ENCODE assay signal across 16 cellular contexts in the genomic region with DNA sequence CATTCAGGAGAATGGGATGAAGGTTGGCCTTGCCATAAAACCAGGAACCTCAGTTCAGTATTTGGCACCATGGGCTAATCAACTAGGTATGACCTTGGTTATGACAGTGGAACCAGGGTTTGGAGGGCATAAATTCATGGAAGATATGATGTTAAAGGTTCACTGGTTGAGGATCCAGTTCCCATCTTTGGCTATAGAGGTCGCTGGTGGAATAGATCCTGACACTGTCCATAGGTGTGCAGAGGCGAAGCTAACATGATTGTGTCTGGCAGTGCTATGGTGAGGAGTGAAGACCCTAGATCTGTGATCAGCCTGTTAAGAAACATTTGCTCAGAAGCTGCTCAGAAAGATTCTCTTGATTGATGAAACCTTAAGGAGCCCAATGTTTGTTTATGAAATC. TPM values are rescaled to one million over a fixed set of nuclear protein-coding genes. Genes with fewer than 3 reads are reported as not detected.
DNase-seq lines count a peak whose midpoint lies in the region; ATAC-seq and TF ChIP-seq lines count a peak whose summit lies in the region.
"Had no signal": no experiment of that assay in that cellular context is flagged by ENCODE, and none has a peak within 500 bp of the region (broad histone marks: within the 10 kb centered on the region; RNA-seq: fewer than 3 reads in every experiment).

No MANE protein-coding gene starts in this region.

- H3K36me3 ChIP-seq in BE2C (peaks cover 5% of the 10 kb centered on the region; the same call in 1 of the 2 replicates), brain microvascular endothelial cell (replicated peaks) (peaks cover 3% of the 10 kb centered on the region)

- H3K27ac ChIP-seq in brain microvascular endothelial cell = no peak overlapping the region
- H3K27ac ChIP-seq: psoas muscle had no signal

- in situ Hi-C loops in brain microvascular endothelial cell (cut with HindIII; ENCODE audit: low pct_ligation_motif_present, low sequenced_read_pairs) = no loop called here

- TF ChIP-seq CTCF in BE2C (IDR thresholded peaks at IDR 0.05; ENCODE audit: low read depth, low read length) = peak; percentile 27
- peak; percentile 52 for TF ChIP-seq CTCF in brain microvascular endothelial cell (IDR thresholded peaks at IDR 0.05; ENCODE audit: low read depth, low read length, missing control alignments)

- no peak for ATAC-seq in GM18873 (IDR thresholded peaks at IDR 0.05; ENCODE audit: low FRiP score, unreplicated experiment)
- ATAC-seq in HG03571 (IDR thresholded peaks at IDR 0.05; ENCODE audit: unreplicated experiment) = no peak
- ATAC-seq: psoas muscle had no signal

- no peak overlapping the region for H3K4me3 ChIP-seq in BE2C (ENCODE audit: low read depth, low read length)
- no peak overlapping the region for H3K4me3 ChIP-seq in brain microvascular endothelial cell (ENCODE audit: low read depth, low read length)
- H3K4me3 ChIP-seq: psoas muscle had no signal

- no peaks in the 10 kb centered on the region for H3K4me1 ChIP-seq in BE2C

- DNase-seq in BE2C = no peak
- peak; percentile 49 for DNase-seq in HT-29 (ENCODE audit: low spot score)
- DNase-seq in brain microvascular endothelial cell = no peak
- DNase-seq in left kidney (ENCODE audit: low read depth, low spot score) = peak; percentile 16
- DNase-seq in NCI-H146 treated with DMSO at 0.1 percent for 48 hours (lab: John Stamatoyannopoulos, UW; ENCODE audit: unreplicated experiment) = no peak
- DNase-seq in T1000 (lab: John Stamatoyannopoulos, UW) = no peak
- DNase-seq: activated naive CD8-positive, alpha-beta T cell treated with anti-CD3 and anti-CD28 coated beads, Interleukin-2, amount 10 ng/mL, durations not matched to agents 7 days and 5 days; CD4-positive, CD25-positive, alpha-beta regulatory T cell; effector CD4-positive, alpha-beta T cell; NCI-H2171 treated with DMSO at 0.1 percent for 48 hours; psoas muscle; RPMI8226; stimulated activated CD4-positive, alpha-beta T cell treated with anti-CD3 and anti-CD28 coated beads, Interleukin-2, amount 100 ng/mL, for 48 hours; stimulated activated naive CD4-positive, alpha-beta T cell had no signal

- H3K9me3 ChIP-seq in BE2C = no peaks in the 10 kb centered on the region
- H3K9me3 ChIP-seq: psoas muscle had no signal

- H3K27me3 ChIP-seq in BE2C (no peaks in the 10 kb centered on the region), brain microvascular endothelial cell (replicated peaks) (no peaks in the 10 kb centered on the region)

RNA-seq across cellular contexts. Expression of gene NF2, which starts 5.7 kb away (rescaled TPM):
- 12.4 TPM for polyA plus RNA-seq in BE2C (2012; ENCODE audit: insufficient read depth, insufficient read length, low read depth)
- 47.0 and 51.5 TPM in 2 replicates for total RNA-seq in HT-29 (2014; rRNA removed; shearing (Covaris generic))

RNA-seq across cellular contexts. Expression of gene NIPSNAP1, which starts 28.2 kb away (rescaled TPM):
- 118 TPM for polyA plus RNA-seq in BE2C (2012; ENCODE audit: insufficient read depth, insufficient read length, low read depth)
- total RNA-seq in HT-29 (2014; rRNA removed; shearing (Covaris generic)) = 88.2 and 108 TPM in 2 replicates

RNA-seq across cellular contexts. Expression of gene THOC5, which starts 55.6 kb away (rescaled TPM):
- 56.3 TPM for polyA plus RNA-seq in BE2C (2012; ENCODE audit: insufficient read depth, insufficient read length, low read depth)
- 43.5 and 63.9 TPM in 2 replicates for total RNA-seq in HT-29 (2014; rRNA removed; shearing (Covaris generic))

Comparison
In these comparisons a context has a peak if more than half of its experiments do, and no peak if none do; other contexts are left out.
1. DNase-seq: peak in HT-29 (single experiment) and left kidney (single experiment); none in BE2C (single experiment), brain microvascular endothelial cell (single experiment), NCI-H146 treated with DMSO at 0.1 percent for 48 hours (single experiment) and T1000 (single experiment).